Comparison of ENCODE assay signal across 9 cellular contexts in genomic region chr17:66347661-66348604, GRCh38. TPM values are rescaled to one million over a fixed set of nuclear protein-coding genes. Genes with fewer than 3 reads are reported as not detected.
DNase-seq lines count a peak whose midpoint lies in the region; ATAC-seq, FAIRE-seq and TF ChIP-seq lines count a peak whose summit lies in the region.
"Had no signal": no experiment of that assay in that cellular context is flagged by ENCODE, and none has a peak within 500 bp of the region (broad histone marks: within the 10 kb centered on the region; RNA-seq: fewer than 3 reads in every experiment).

No MANE protein-coding gene starts in this region.

- POLR2A ChIA-PET in WTC11 (lab: Charles Lee): no interaction called here

- H3K27me3 Mint-ChIP-seq in HFFc6 (ENCODE audit: insufficient read depth) (no peaks in the 10 kb centered on the region; the same call in 1 of the 2 replicates), WTC11 (ENCODE audit: low read depth) (no peaks in the 10 kb centered on the region)

- H3K9me3 Mint-ChIP-seq in HFFc6: no peaks in the 10 kb centered on the region
- H3K9me3 Mint-ChIP-seq in WTC11: no peaks in the 10 kb centered on the region
- H3K9me3 Mint-ChIP-seq: memory B cell had no signal

- H3K36me3 Mint-ChIP-seq in HFFc6 (ENCODE audit: low read depth) (peaks cover 15% of the 10 kb centered on the region), WTC11 (no peaks in the 10 kb centered on the region)
- H3K36me3 Mint-ChIP-seq: memory B cell had no signal

- TF ChIP-seq POLR2A in GM12891 (IDR thresholded peaks at IDR 0.05; ENCODE audit: low read depth, low read length): no peak

- no peak for FAIRE-seq in GM12891 (lab: Jason Lieb, UNC)

- TF ChIP-seq CTCF in HFFc6 (IDR thresholded peaks at IDR 0.05) (no peak), WTC11 (IDR thresholded peaks at IDR 0.05) (no peak)

- DNase-seq in DMS153 (lab: John Stamatoyannopoulos, UW): peak; percentile 17
- peak; percentile 35 for DNase-seq in HFFc6
- DNase-seq in WTC11 (ENCODE audit: low spot score): no peak
- DNase-seq in left kidney (ENCODE audit: low read depth, low spot score): peak; percentile 21
- DNase-seq in NCI-H774 (lab: John Stamatoyannopoulos, UW): no peak
- DNase-seq in hippocampal formation (lab: John Stamatoyannopoulos, UW): no peak
- DNase-seq in GM12891 (ENCODE audit: insufficient read length, low spot score): no peak
- DNase-seq: GOT3 had no signal

- H3K27ac Mint-ChIP-seq in HFFc6 (peak overlapping the region; percentile 52), WTC11 (no peak overlapping the region)
- H3K27ac Mint-ChIP-seq: memory B cell had no signal

- peaks cover 81% of the 10 kb centered on the region for H3K4me1 Mint-ChIP-seq in HFFc6 (ENCODE audit: low read depth)
- peaks cover 34% of the 10 kb centered on the region for H3K4me1 Mint-ChIP-seq in WTC11
- H3K4me1 Mint-ChIP-seq: memory B cell had no signal

- CTCF ChIA-PET in WTC11 (lab: Charles Lee): no interaction called here

- no peak for ATAC-seq in WTC11

- peak overlapping the region; percentile 37 for H3K4me3 Mint-ChIP-seq in HFFc6
- H3K4me3 Mint-ChIP-seq in WTC11: no peak overlapping the region
- H3K4me3 Mint-ChIP-seq: memory B cell had no signal

TF ChIP-seq in WTC11, 78 proteins besides CTCF, POLR2A, EP300 and RAD21:
- TF ChIP-seq ELF4 (CRISPR knock-in tag; IDR thresholded peaks at IDR 0.05; ENCODE audit: low read depth) (no peak), KAT7 (CRISPR knock-in tag; IDR thresholded peaks at IDR 0.05; ENCODE audit: borderline replicate concordance) (no peak), SMAD3 (CRISPR knock-in tag; IDR thresholded peaks at IDR 0.05; ENCODE audit: borderline replicate concordance) (no peak), FOXJ3 (CRISPR knock-in tag; IDR thresholded peaks at IDR 0.05; ENCODE audit: borderline replicate concordance) (no peak), GABPB1 (CRISPR knock-in tag; IDR thresholded peaks at IDR 0.05) (peak; percentile 23; the same call in 1 of the 2 replicates), PREB (CRISPR knock-in tag; IDR thresholded peaks at IDR 0.05; ENCODE audit: borderline replicate concordance) (no peak), ZNF396 (CRISPR knock-in tag; IDR thresholded peaks at IDR 0.05; ENCODE audit: borderline replicate concordance) (no peak)
- TF ChIP-seq, protein P1, sequence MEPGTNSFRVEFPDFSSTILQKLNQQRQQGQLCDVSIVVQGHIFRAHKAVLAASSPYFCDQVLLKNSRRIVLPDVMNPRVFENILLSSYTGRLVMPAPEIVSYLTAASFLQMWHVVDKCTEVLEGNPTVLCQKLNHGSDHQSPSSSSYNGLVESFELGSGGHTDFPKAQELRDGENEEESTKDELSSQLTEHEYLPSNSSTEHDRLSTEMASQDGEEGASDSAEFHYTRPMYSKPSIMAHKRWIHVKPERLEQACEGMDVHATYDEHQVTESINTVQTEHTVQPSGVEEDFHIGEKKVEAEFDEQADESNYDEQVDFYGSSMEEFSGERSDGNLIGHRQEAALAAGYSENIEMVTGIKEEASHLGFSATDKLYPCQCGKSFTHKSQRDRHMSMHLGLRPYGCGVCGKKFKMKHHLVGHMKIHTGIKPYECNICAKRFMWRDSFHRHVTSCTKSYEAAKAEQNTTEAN (CRISPR knock-in tag; IDR thresholded peaks at IDR 0.05): no peak

TF ChIP-seq in GM12891, 5 proteins besides CTCF, POLR2A, EP300 and RAD21:
- TF ChIP-seq POLR2AphosphoS5 (IDR thresholded peaks at IDR 0.05; ENCODE audit: low read depth, low read length) (no peak), TAF1 (IDR thresholded peaks at IDR 0.05; ENCODE audit: low read depth, low read length) (no peak)
TF ChIP-seq in GM12891: peak in this region for 0.

RNA-seq across cellular contexts. Expression of gene PRKCA, which starts 45.5 kb away (rescaled TPM):
- 100 to 1,000 TPM in 2 of 6 experiments, 10 to 100 TPM in 4; 81.2 to 106 (median 92.9) TPM for total RNA-seq in HFFc6 (2021; fragmentation: NEBNext Ultra II Directional; extraction: Animal tissue kit (Norgen Biotek cat#: 25700))
- 21.1 to 29.5 TPM (median 21.6 TPM) in 3 replicates for total RNA-seq in WTC11 (2021)
- 0.05 TPM for polyA plus RNA-seq in GM12891 (2012; ENCODE audit: low read depth, missing spikeins)

Comparison
In these comparisons a context has a peak if more than half of its experiments do, and no peak if none do; other contexts are left out.
1. DNase-seq: peak in DMS153 (single experiment), HFFc6 (single experiment) and left kidney (single experiment); none in WTC11 (single experiment), NCI-H774 (single experiment), hippocampal formation (0 of 2) and GM12891 (single experiment).